Comparison of ENCODE assay signal across 8 cellular contexts in genomic region chr7:131007439-131008330, GRCh38.
DNase-seq lines count a peak whose midpoint lies in the region; ATAC-seq, FAIRE-seq and TF ChIP-seq lines count a peak whose summit lies in the region.

No MANE protein-coding gene starts in this region.

- no peaks in the 10 kb centered on the region for H3K27me3 Mint-ChIP-seq in activated naive CD8-positive, alpha-beta T cell treated with anti-CD3 and anti-CD28 coated beads for 36 hours
- peaks cover 2% of the 10 kb centered on the region for H3K27me3 Mint-ChIP-seq in glutamatergic neuron (ENCODE audit: unreplicated experiment)

- peak overlapping the region; percentile 87 to 91 for H3K27ac ChIP-seq in A549

- peak overlapping the region; percentile 20 for H3K4me3 Mint-ChIP-seq in activated naive CD8-positive, alpha-beta T cell treated with anti-CD3 and anti-CD28 coated beads for 36 hours
- H3K4me3 Mint-ChIP-seq in glutamatergic neuron (ENCODE audit: unreplicated experiment): peak overlapping the region; percentile 3

- TF ChIP-seq EP300 in A549 (IDR thresholded peaks at IDR 0.05): no peak

- CTCF ChIA-PET in A549 (lab: Yijun Ruan, JAX): interaction anchor here (0.6 to 6.2 kb wide), 38 partner anchors 9 to 408 kb away, joined by 3 to 73 read pairs (median 4); no protein-coding TSS in a partner anchor

- peak; percentile 85 for FAIRE-seq in A549 (lab: Jason Lieb, UNC)
- FAIRE-seq in RCC 7860 (lab: Jason Lieb, UNC): peak; percentile 86

- peak overlapping the region; percentile 86 for H3K4me2 ChIP-seq in A549

- DNase-seq in A549 (ENCODE audit: low read depth in 1 of 2, low spot score in 1 of 2): peak; percentile 79 to 93
- peak; percentile 82 for DNase-seq in GM12865 (ENCODE audit: low read depth)
- DNase-seq in RCC 7860 (ENCODE audit: low spot score): peak; percentile 82
- peak; percentile 52 for DNase-seq in activated naive CD8-positive, alpha-beta T cell treated with anti-CD3 and anti-CD28 coated beads for 36 hours
- peak; percentile 37 for DNase-seq in glutamatergic neuron
- peak; percentile 90 for DNase-seq in pons (ENCODE audit: low spot score)
- no peak for DNase-seq in NCI-H1694 (lab: John Stamatoyannopoulos, UW)

- H3K4me1 Mint-ChIP-seq in activated naive CD8-positive, alpha-beta T cell treated with anti-CD3 and anti-CD28 coated beads for 36 hours: peaks cover 76% of the 10 kb centered on the region
- peaks cover 6% of the 10 kb centered on the region for H3K4me1 Mint-ChIP-seq in glutamatergic neuron (ENCODE audit: low read depth, unreplicated experiment)

- no peak for TF ChIP-seq POLR2A in A549 (IDR thresholded peaks at IDR 0.05; ENCODE audit: low read length)

- peaks cover 33% of the 10 kb centered on the region for H3K36me3 Mint-ChIP-seq in activated naive CD8-positive, alpha-beta T cell treated with anti-CD3 and anti-CD28 coated beads for 36 hours
- H3K36me3 Mint-ChIP-seq in glutamatergic neuron (ENCODE audit: unreplicated experiment): no peaks in the 10 kb centered on the region

- H3K4me3 ChIP-seq in A549: no peak overlapping the region
- H3K4me3 ChIP-seq in GM12865 (ENCODE audit: low read depth, low read length): peak overlapping the region; percentile 49

- 8% methylated on average over 19 of the region's 19 CpGs for WGBS in A549 (ENCODE audit: missing lambda C conversion rate)

- TF ChIP-seq RAD21 in A549 (conservative IDR thresholded peaks at IDR 0.05 in 1 of 2, IDR thresholded peaks at IDR 0.05 in 1 of 2): peak; percentile 76 to 82

- ATAC-seq in A549 (peak; percentile 86), HG03439 (IDR thresholded peaks at IDR 0.05; ENCODE audit: unreplicated experiment) (peak; percentile 45)

- peak; percentile 68 for TF ChIP-seq CTCF in A549 (IDR thresholded peaks at IDR 0.05)
- peak; percentile 47 for TF ChIP-seq CTCF in GM12865 (IDR thresholded peaks at IDR 0.05; ENCODE audit: insufficient read depth, low read depth, low read length, missing control alignments)
- TF ChIP-seq CTCF in glutamatergic neuron (IDR thresholded peaks at IDR 0.05; ENCODE audit: partially characterized antibody, unreplicated experiment): peak; percentile 21

- H3K9me3 ChIP-seq in A549: peaks cover 10% of the 10 kb centered on the region; the same call in 2 of the 3 replicates

- peaks cover 14% of the 10 kb centered on the region for H3K9me3 Mint-ChIP-seq in activated naive CD8-positive, alpha-beta T cell treated with anti-CD3 and anti-CD28 coated beads for 36 hours
- H3K9me3 Mint-ChIP-seq in glutamatergic neuron (ENCODE audit: unreplicated experiment): peaks cover 3% of the 10 kb centered on the region

- peak overlapping the region; percentile 94 for H3K27ac Mint-ChIP-seq in activated naive CD8-positive, alpha-beta T cell treated with anti-CD3 and anti-CD28 coated beads for 36 hours
- H3K27ac Mint-ChIP-seq in glutamatergic neuron (ENCODE audit: unreplicated experiment): peak overlapping the region; percentile 36

- H3K4me1 ChIP-seq in A549: peaks cover 65% of the 10 kb centered on the region

- POLR2A ChIA-PET in A549 (lab: Yijun Ruan, JAX): interaction anchor here (0.9 kb wide), 1 partner anchor 47 kb away, joined by 6 read pairs; no protein-coding TSS in a partner anchor

TF ChIP-seq in A549, 52 proteins besides CTCF, POLR2A, EP300 and RAD21 (continues in another document):
- TF ChIP-seq RFX5 (IDR thresholded peaks at IDR 0.05) (no peak), E2F6 (IDR thresholded peaks at IDR 0.05; ENCODE audit: borderline replicate concordance, low read depth) (no peak; the same call in 1 of the 2 replicates), KDM5A (IDR thresholded peaks at IDR 0.05) (no peak), CHD4 (IDR thresholded peaks at IDR 0.05; ENCODE audit: borderline replicate concordance) (no peak), HOXA7 (CRISPR knock-in tag; IDR thresholded peaks at IDR 0.05) (0 out of 2 replicates have a peak, but pooled peaks have one; percentile 4), RNF2 (IDR thresholded peaks at IDR 0.05; ENCODE audit: borderline replicate concordance, low read depth) (no peak), SREBF2 (IDR thresholded peaks at IDR 0.05) (no peak), BCL3 (IDR thresholded peaks at IDR 0.05) (no peak), JUN (IDR thresholded peaks at IDR 0.05) (0 out of 5 replicates have a peak, but pooled peaks of 1 of the 2 experiments have one; percentile 22), ZNF302 (CRISPR knock-in tag; IDR thresholded peaks at IDR 0.05) (peak; percentile 44; the same call in 1 of the 2 replicates), USF2 (IDR thresholded peaks at IDR 0.05) (no peak), HOXB13 (CRISPR knock-in tag; IDR thresholded peaks at IDR 0.05; ENCODE audit: low read depth) (peak; percentile 77; the same call in 1 of the 2 replicates), GATA3 (IDR thresholded peaks at IDR 0.05; ENCODE audit: borderline replicate concordance) (no peak), ZC3H11A (IDR thresholded peaks at IDR 0.05) (no peak), NPAS2 (CRISPR knock-in tag; IDR thresholded peaks at IDR 0.05; ENCODE audit: borderline replicate concordance) (no peak), PHF8 (IDR thresholded peaks at IDR 0.05; ENCODE audit: borderline replicate concordance, low read depth) (no peak), PBX3 (IDR thresholded peaks at IDR 0.05) (no peak), FOSL2 (IDR thresholded peaks at IDR 0.05) (no peak), FOSL2 (CRISPR knock-in tag; IDR thresholded peaks at IDR 0.05) (0 out of 2 replicates have a peak, but pooled peaks have one; percentile 1), CHD2 (IDR thresholded peaks at IDR 0.05; ENCODE audit: low read length, partially characterized antibody) (no peak), ZSCAN20 (CRISPR knock-in tag; IDR thresholded peaks at IDR 0.05) (0 out of 2 replicates have a peak, but pooled peaks have one; percentile 49), CBX2 (IDR thresholded peaks at IDR 0.05; ENCODE audit: borderline replicate concordance, low read depth) (no peak), TFCP2L1 (CRISPR knock-in tag; IDR thresholded peaks at IDR 0.05) (no peak), ATOH8 (CRISPR knock-in tag; IDR thresholded peaks at IDR 0.05; ENCODE audit: low read depth) (0 out of 2 replicates have a peak, but pooled peaks have one; percentile 30), CEBPB (IDR thresholded peaks at IDR 0.05) (0 out of 4 replicates have a peak, but pooled peaks of 1 of the 2 experiments have one; percentile 28), JUNB (IDR thresholded peaks at IDR 0.05) (no peak)
